Comparison of ENCODE assay signal across 1 cellular context in genomic region chr16:15482068-15482747, GRCh38.
TF ChIP-seq lines count a peak whose summit lies in the region.

No MANE protein-coding gene starts in this region.

TF ChIP-seq in HepG2, 621 proteins besides CTCF, POLR2A, EP300 and RAD21 (continued from another document and continues in another):
- TF ChIP-seq, protein P1, sequence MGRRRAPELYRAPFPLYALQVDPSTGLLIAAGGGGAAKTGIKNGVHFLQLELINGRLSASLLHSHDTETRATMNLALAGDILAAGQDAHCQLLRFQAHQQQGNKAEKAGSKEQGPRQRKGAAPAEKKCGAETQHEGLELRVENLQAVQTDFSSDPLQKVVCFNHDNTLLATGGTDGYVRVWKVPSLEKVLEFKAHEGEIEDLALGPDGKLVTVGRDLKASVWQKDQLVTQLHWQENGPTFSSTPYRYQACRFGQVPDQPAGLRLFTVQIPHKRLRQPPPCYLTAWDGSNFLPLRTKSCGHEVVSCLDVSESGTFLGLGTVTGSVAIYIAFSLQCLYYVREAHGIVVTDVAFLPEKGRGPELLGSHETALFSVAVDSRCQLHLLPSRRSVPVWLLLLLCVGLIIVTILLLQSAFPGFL (CRISPR knock-in tag; IDR thresholded peaks at IDR 0.05): no peak
- TF ChIP-seq MIXL1 (CRISPR knock-in tag; IDR thresholded peaks at IDR 0.05): peak; percentile 64; the same call in 1 of the 2 replicates
- TF ChIP-seq ZNF296 (CRISPR knock-in tag; conservative IDR thresholded peaks at IDR 0.05): no peak
- TF ChIP-seq ZNF574 (CRISPR knock-in tag; IDR thresholded peaks at IDR 0.05): peak; percentile 70; the same call in 1 of the 2 replicates
- no peak for TF ChIP-seq ZNF704 (CRISPR knock-in tag; IDR thresholded peaks at IDR 0.05; ENCODE audit: borderline replicate concordance)
- TF ChIP-seq STAG1 (CRISPR knock-in tag; IDR thresholded peaks at IDR 0.05): peak; percentile 56
- no peak for TF ChIP-seq PBX3 (CRISPR knock-in tag; IDR thresholded peaks at IDR 0.05; ENCODE audit: borderline replicate concordance)
- peak; percentile 67 for TF ChIP-seq UBTF (CRISPR knock-in tag; IDR thresholded peaks at IDR 0.05)
- peak; percentile 71; the same call in 1 of the 2 replicates for TF ChIP-seq CEBPB (IDR thresholded peaks at IDR 0.05; ENCODE audit: borderline replicate concordance, low read depth, low read length)
- TF ChIP-seq ZNF205 (CRISPR knock-in tag; IDR thresholded peaks at IDR 0.05): no peak
- TF ChIP-seq THAP11 (CRISPR knock-in tag; IDR thresholded peaks at IDR 0.05): no peak; the same call in 1 of the 2 replicates
- 0 out of 2 replicates have a peak, but pooled peaks have one; percentile 17 for TF ChIP-seq WIZ (CRISPR knock-in tag; IDR thresholded peaks at IDR 0.05)
- no peak for TF ChIP-seq MTF1 (CRISPR knock-in tag; IDR thresholded peaks at IDR 0.05)
- TF ChIP-seq ZSCAN22 (CRISPR knock-in tag; IDR thresholded peaks at IDR 0.05): no peak
- no peak for TF ChIP-seq MAFG (CRISPR knock-in tag; IDR thresholded peaks at IDR 0.05)
- TF ChIP-seq, protein P2, sequence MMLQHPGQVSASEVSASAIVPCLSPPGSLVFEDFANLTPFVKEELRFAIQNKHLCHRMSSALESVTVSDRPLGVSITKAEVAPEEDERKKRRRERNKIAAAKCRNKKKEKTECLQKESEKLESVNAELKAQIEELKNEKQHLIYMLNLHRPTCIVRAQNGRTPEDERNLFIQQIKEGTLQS (CRISPR knock-in tag; IDR thresholded peaks at IDR 0.05): peak; percentile 86
- no peak; the same call in 1 of the 2 replicates for TF ChIP-seq SKIL (CRISPR knock-in tag; IDR thresholded peaks at IDR 0.05; ENCODE audit: borderline replicate concordance)
- no peak; the same call in 1 of the 2 replicates for TF ChIP-seq ZNF441 (CRISPR knock-in tag; IDR thresholded peaks at IDR 0.05; ENCODE audit: borderline replicate concordance)
- TF ChIP-seq, protein P3, sequence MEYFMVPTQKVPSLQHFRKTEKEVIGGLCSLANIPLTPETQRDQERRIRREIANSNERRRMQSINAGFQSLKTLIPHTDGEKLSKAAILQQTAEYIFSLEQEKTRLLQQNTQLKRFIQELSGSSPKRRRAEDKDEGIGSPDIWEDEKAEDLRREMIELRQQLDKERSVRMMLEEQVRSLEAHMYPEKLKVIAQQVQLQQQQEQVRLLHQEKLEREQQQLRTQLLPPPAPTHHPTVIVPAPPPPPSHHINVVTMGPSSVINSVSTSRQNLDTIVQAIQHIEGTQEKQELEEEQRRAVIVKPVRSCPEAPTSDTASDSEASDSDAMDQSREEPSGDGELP (IDR thresholded peaks at IDR 0.05; ENCODE audit: borderline replicate concordance, low read depth): peak; percentile 91; the same call in 1 of the 2 replicates
- no peak for TF ChIP-seq JDP2 (CRISPR knock-in tag; IDR thresholded peaks at IDR 0.05; ENCODE audit: borderline replicate concordance)
- TF ChIP-seq HNF4A (CRISPR knock-in tag; IDR thresholded peaks at IDR 0.05): no peak
- TF ChIP-seq AHR (CRISPR knock-in tag; IDR thresholded peaks at IDR 0.05): 0 out of 2 replicates have a peak, but pooled peaks have one; percentile 39
- TF ChIP-seq, protein P4, sequence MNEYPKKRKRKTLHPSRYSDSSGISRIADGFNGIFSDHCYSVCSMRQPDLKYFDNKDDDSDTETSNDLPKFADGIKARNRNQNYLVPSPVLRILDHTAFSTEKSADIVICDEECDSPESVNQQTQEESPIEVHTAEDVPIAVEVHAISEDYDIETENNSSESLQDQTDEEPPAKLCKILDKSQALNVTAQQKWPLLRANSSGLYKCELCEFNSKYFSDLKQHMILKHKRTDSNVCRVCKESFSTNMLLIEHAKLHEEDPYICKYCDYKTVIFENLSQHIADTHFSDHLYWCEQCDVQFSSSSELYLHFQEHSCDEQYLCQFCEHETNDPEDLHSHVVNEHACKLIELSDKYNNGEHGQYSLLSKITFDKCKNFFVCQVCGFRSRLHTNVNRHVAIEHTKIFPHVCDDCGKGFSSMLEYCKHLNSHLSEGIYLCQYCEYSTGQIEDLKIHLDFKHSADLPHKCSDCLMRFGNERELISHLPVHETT (CRISPR knock-in tag; conservative IDR thresholded peaks at IDR 0.05): no peak
- no peak for TF ChIP-seq ZNF557 (CRISPR knock-in tag; IDR thresholded peaks at IDR 0.05)
- peak; percentile 57; the same call in 1 of the 2 replicates for TF ChIP-seq ZNF691 (CRISPR knock-in tag; IDR thresholded peaks at IDR 0.05; ENCODE audit: borderline replicate concordance, low read depth)
- TF ChIP-seq ZZZ3 (CRISPR knock-in tag; IDR thresholded peaks at IDR 0.05; ENCODE audit: borderline replicate concordance): no peak; the same call in 1 of the 2 replicates
- TF ChIP-seq, protein P5, sequence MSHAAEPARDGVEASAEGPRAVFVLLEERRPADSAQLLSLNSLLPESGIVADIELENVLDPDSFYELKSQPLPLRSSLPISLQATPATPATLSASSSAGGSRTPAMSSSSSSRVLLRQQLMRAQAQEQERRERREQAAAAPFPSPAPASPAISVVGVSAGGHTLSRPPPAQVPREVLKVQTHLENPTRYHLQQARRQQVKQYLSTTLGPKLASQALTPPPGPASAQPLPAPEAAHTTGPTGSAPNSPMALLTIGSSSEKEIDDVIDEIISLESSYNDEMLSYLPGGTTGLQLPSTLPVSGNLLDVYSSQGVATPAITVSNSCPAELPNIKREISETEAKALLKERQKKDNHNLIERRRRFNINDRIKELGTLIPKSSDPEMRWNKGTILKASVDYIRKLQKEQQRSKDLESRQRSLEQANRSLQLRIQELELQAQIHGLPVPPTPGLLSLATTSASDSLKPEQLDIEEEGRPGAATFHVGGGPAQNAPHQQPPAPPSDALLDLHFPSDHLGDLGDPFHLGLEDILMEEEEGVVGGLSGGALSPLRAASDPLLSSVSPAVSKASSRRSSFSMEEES (CRISPR knock-in tag; IDR thresholded peaks at IDR 0.05): no peak
- 0 out of 2 replicates have a peak, but pooled peaks have one; percentile 28 for TF ChIP-seq ZNF326 (CRISPR knock-in tag; IDR thresholded peaks at IDR 0.05; ENCODE audit: borderline replicate concordance)
- no peak for TF ChIP-seq ZFAT (CRISPR knock-in tag; conservative IDR thresholded peaks at IDR 0.05)
- peak; percentile 73 for TF ChIP-seq HOXA3 (CRISPR knock-in tag; IDR thresholded peaks at IDR 0.05)
- peak; percentile 73 for TF ChIP-seq ESRRA (CRISPR knock-in tag; IDR thresholded peaks at IDR 0.05; ENCODE audit: low read depth)
- TF ChIP-seq HNRNPUL1 (IDR thresholded peaks at IDR 0.05; ENCODE audit: low read depth, low read length): no peak
- TF ChIP-seq ZNF598 (CRISPR knock-in tag; IDR thresholded peaks at IDR 0.05; ENCODE audit: borderline replicate concordance): 0 out of 2 replicates have a peak, but pooled peaks have one; percentile 69
- TF ChIP-seq, protein P6, sequence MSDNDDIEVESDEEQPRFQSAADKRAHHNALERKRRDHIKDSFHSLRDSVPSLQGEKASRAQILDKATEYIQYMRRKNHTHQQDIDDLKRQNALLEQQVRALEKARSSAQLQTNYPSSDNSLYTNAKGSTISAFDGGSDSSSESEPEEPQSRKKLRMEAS (IDR thresholded peaks at IDR 0.05): peak; percentile 59; the same call in 1 of the 2 replicates
- TF ChIP-seq SATB2 (CRISPR knock-in tag; IDR thresholded peaks at IDR 0.05): no peak
- TF ChIP-seq ZNF709 (CRISPR knock-in tag; IDR thresholded peaks at IDR 0.05): no peak
- TF ChIP-seq, protein P7, sequence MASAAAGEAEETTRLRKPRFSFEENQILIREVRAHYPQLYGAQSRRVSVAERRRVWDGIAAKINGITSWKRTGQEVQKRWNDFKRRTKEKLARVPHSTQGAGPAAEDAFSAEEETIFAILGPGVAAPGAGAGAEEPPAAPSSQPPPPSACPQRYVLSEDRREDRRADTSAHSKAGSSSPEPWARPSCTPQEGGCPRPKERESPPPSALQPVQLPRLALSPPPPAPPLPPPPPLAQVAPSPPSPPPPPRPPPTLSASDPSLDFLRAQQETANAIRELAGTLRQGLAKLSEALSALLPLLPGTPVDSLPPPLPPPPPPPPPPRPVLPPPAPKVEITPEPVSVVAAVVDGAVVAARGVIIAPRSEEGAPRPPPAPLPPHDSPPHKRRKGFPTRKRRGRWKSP (CRISPR knock-in tag; IDR thresholded peaks at IDR 0.05): no peak
- TF ChIP-seq ZNF280B (CRISPR knock-in tag; IDR thresholded peaks at IDR 0.05; ENCODE audit: borderline replicate concordance): no peak
